ENCODE assay signal across 24 cellular contexts in genomic region chr10:45100429-45100828, GRCh38.
DNase-seq lines count a peak whose midpoint lies in the region; ATAC-seq, FAIRE-seq and TF ChIP-seq lines count a peak whose summit lies in the region.
"Had no signal": no experiment of that assay in that cellular context is flagged by ENCODE, and none has a peak within 500 bp of the region (broad histone marks: within the 10 kb centered on the region; RNA-seq: fewer than 3 reads in every experiment).

No MANE protein-coding gene starts in this region.

- H3K4me3 ChIP-seq in K562 = no peak overlapping the region
- H3K4me3 ChIP-seq: BLaER1, GM12878 had no signal

- H3K9me3 ChIP-seq in K562 (replicated peaks; ENCODE audit: control insufficient read depth, insufficient read depth, low read depth, low read length) = no peaks in the 10 kb centered on the region
- H3K9me3 ChIP-seq: BE2C, BLaER1 had no signal

- POLR2A ChIA-PET in K562 (lab: Yijun Ruan, JAX) = no interaction called here

- CTCF ChIA-PET in K562 (lab: Yijun Ruan, JAX; ENCODE audit: low intra/inter-chr PET ratio) = no interaction called here

- no peak for FAIRE-seq in GM12891 (lab: Jason Lieb, UNC)
- FAIRE-seq in K562 (lab: Jason Lieb, UNC) = no peak
- FAIRE-seq: A204.1, GM12878, GM19239 had no signal

- intact Hi-C loops in K562 (cut with micrococcal nuclease) = no loop called here

- in situ Hi-C loops in K562 (cut with MboI) = no loop called here

- no peak for TF ChIP-seq EP300 in K562 (IDR thresholded peaks at IDR 0.05; ENCODE audit: low read length)

- H3K4me1 ChIP-seq in K562 (replicated peaks in 1 of 2; ENCODE audit: control insufficient read depth in 2 of 2, insufficient read depth in 2 of 2, low read length in 2 of 2) = no peaks in the 10 kb centered on the region
- H3K4me1 ChIP-seq: BE2C, BLaER1 had no signal

- no peaks in the 10 kb centered on the region for H3K79me2 ChIP-seq in K562 (ENCODE audit: control insufficient read depth, insufficient read depth, low read length)

- no peak overlapping the region for H3K4me2 ChIP-seq in K562 (ENCODE audit: insufficient read depth, low read length)
- H3K4me2 ChIP-seq: BLaER1 had no signal

- TF ChIP-seq POLR2A in GM12891 (IDR thresholded peaks at IDR 0.05; ENCODE audit: low read depth, low read length) (no peak), K562 (conservative IDR thresholded peaks at IDR 0.05) (no peak)

- TF ChIP-seq RAD21 in K562 (CRISPR knock-in tag; conservative IDR thresholded peaks at IDR 0.05 in 1 of 2, IDR thresholded peaks at IDR 0.05 in 1 of 2) = no peak

- H3K9me1 ChIP-seq in K562 (ENCODE audit: control insufficient read depth, insufficient read depth, low read length) = no peaks in the 10 kb centered on the region

- peaks cover 6 to 22% of the 10 kb centered on the region in 2 experiments; a peak in 4 of 5 replicates for H3K27me3 ChIP-seq in K562 (ENCODE audit: control insufficient read depth in 2 of 2, insufficient read depth in 2 of 2, low read length in 2 of 2)
- H3K27me3 ChIP-seq: BE2C, BLaER1 had no signal

- no peak overlapping the region for H3K9ac ChIP-seq in K562 (ENCODE audit: insufficient read depth in 1 of 2, low read depth in 2 of 2, low read length in 2 of 2)
- H3K9ac ChIP-seq: BLaER1 had no signal

- TF ChIP-seq CTCF in K562 (IDR thresholded peaks at IDR 0.05 in 2 of 3, conservative IDR thresholded peaks at IDR 0.05 in 1 of 3; ENCODE audit: insufficient read depth in 2 of 3, low read depth in 1 of 3, low read length in 3 of 3) = no peak

- 2% methylated on average over 4 of the region's 4 CpGs for WGBS in K562 (ENCODE audit: insufficient coverage, low coverage, missing lambda C conversion rate)

- no peak overlapping the region for H3K27ac ChIP-seq in K562 (ENCODE audit: extremely low read depth, low read depth, low read length)
- H3K27ac ChIP-seq: BLaER1 had no signal

- no TSS peak for BruUV-seq in K562 (replicated peaks; lab: Mats Ljungman, UMichigan)

- DNase-seq in GM12891 (ENCODE audit: insufficient read length, low spot score) (no peak), OCI-M1 (lab: John Stamatoyannopoulos, UW) (peak; percentile 19), K562 (ENCODE audit: extremely low read depth in 1 of 4, low spot score in 3 of 4) (no peak), T-helper 2 cell (no peak), KG1 (lab: John Stamatoyannopoulos, UW) (no peak)
- DNase-seq: 8988T; ACHN; BE2C; C1 segment of cervical spinal cord; CD4-positive, alpha-beta memory T cell; CD4-positive, CD25-positive, alpha-beta regulatory T cell; CD8-positive, alpha-beta memory T cell; COR-L47; DMS 273 treated with DMSO at 0.1 percent for 48 hours; DMS153; DMS53; DMS79; DND-41; EL; GDM1 had no signal

- ATAC-seq in K562 = no peak
- ATAC-seq: GM12878 had no signal

- no peaks in the 10 kb centered on the region for H3K36me3 ChIP-seq in K562 (ENCODE audit: control insufficient read depth, insufficient read depth, low read length)
- H3K36me3 ChIP-seq: BE2C, BLaER1 had no signal

- no peaks in the 10 kb centered on the region for H4K20me1 ChIP-seq in K562 (replicated peaks; ENCODE audit: control insufficient read depth, insufficient read depth, low read length)
- H4K20me1 ChIP-seq: BLaER1 had no signal

- no peak overlapping the region for H2AFZ ChIP-seq in K562 (ENCODE audit: low read depth, low read length)

TF ChIP-seq in GM12891, 5 proteins besides CTCF, POLR2A, EP300 and RAD21:
- TF ChIP-seq PAX5 (IDR thresholded peaks at IDR 0.05; ENCODE audit: insufficient read depth, low read length, severe bottlenecking) (no peak), SPI1 (IDR thresholded peaks at IDR 0.05; ENCODE audit: low read depth, low read length) (0 out of 2 replicates have a peak, but pooled peaks have one; percentile 28), POU2F2 (IDR thresholded peaks at IDR 0.05; ENCODE audit: low read depth, low read length) (no peak), POLR2AphosphoS5 (IDR thresholded peaks at IDR 0.05; ENCODE audit: low read depth, low read length) (no peak), TAF1 (IDR thresholded peaks at IDR 0.05; ENCODE audit: low read depth, low read length) (no peak)

TF ChIP-seq in K562, 482 proteins besides CTCF, POLR2A, EP300 and RAD21:
- TF ChIP-seq WHSC1 (IDR thresholded peaks at IDR 0.05; ENCODE audit: low read length) (no peak), DMBX1 (CRISPR knock-in tag; IDR thresholded peaks at IDR 0.05; ENCODE audit: borderline replicate concordance) (no peak), RERE (CRISPR knock-in tag; IDR thresholded peaks at IDR 0.05; ENCODE audit: borderline replicate concordance) (no peak), SPI1 (IDR thresholded peaks at IDR 0.05; ENCODE audit: borderline replicate concordance, low read depth, low read length) (peak; percentile 53; the same call in 1 of the 2 replicates), ZNF282 (CRISPR knock-in tag; IDR thresholded peaks at IDR 0.05) (no peak)
